ENCODE assay signal across 13 cellular contexts in genomic region chr4:3204021-3204431, GRCh38. TPM values are rescaled to one million over a fixed set of nuclear protein-coding genes. Genes with fewer than 3 reads are reported as not detected.
DNase-seq lines count a peak whose midpoint lies in the region; ATAC-seq and TF ChIP-seq lines count a peak whose summit lies in the region.
"Had no signal": no experiment of that assay in that cellular context is flagged by ENCODE, and none has a peak within 500 bp of the region (broad histone marks: within the 10 kb centered on the region; RNA-seq: fewer than 3 reads in every experiment).

No MANE protein-coding gene starts in this region.

- peak; percentile 26 for ATAC-seq in omental fat pad (ENCODE audit: low FRiP score)
- no peak for ATAC-seq in HG02571 (IDR thresholded peaks at IDR 0.05; ENCODE audit: unreplicated experiment)
- ATAC-seq in HG02798 (IDR thresholded peaks at IDR 0.05; ENCODE audit: poor library complexity, unreplicated experiment) = no peak
- ATAC-seq: GM12878, WTC11 had no signal

- H4K20me1 ChIP-seq in Loucy (ENCODE audit: insufficient read depth, low read length, poor library complexity, severe bottlenecking) = no peaks in the 10 kb centered on the region

- peaks cover 65% of the 10 kb centered on the region for H3K4me1 ChIP-seq in Loucy (ENCODE audit: insufficient read depth, low read length, poor library complexity, severe bottlenecking)

- TF ChIP-seq CTCF in Loucy (conservative IDR thresholded peaks at IDR 0.05; ENCODE audit: low read length) (no peak), fibroblast of villous mesenchyme (IDR thresholded peaks at IDR 0.05; ENCODE audit: insufficient read depth, low read depth, low read length) (no peak), omental fat pad (IDR thresholded peaks at IDR 0.05) (no peak)

- peaks cover 16% of the 10 kb centered on the region for H3F3A ChIP-seq in Loucy (ENCODE audit: low read depth)

- peaks cover 21% of the 10 kb centered on the region; the same call in 1 of the 2 replicates for H3K36me3 ChIP-seq in Loucy (ENCODE audit: insufficient read depth, low read length)

- H3K9ac ChIP-seq in Loucy (ENCODE audit: low read depth, low read length, poor library complexity, severe bottlenecking) = peak overlapping the region; percentile 49

- H3K4me2 ChIP-seq in Loucy (ENCODE audit: low read depth, low read length, poor library complexity, severe bottlenecking) = peak overlapping the region; percentile 92

- H2AFZ ChIP-seq in Loucy (ENCODE audit: low read length) = no peak overlapping the region

- DNase-seq in AG08395 (ENCODE audit: low spot score) = peak; percentile 80
- peak; percentile 79 for DNase-seq in fibroblast of villous mesenchyme (ENCODE audit: low read depth)
- DNase-seq in omental fat pad (ENCODE audit: low spot score) = no peak
- no peak for DNase-seq in HT-29 (ENCODE audit: low spot score)
- no peak for DNase-seq in NCI-H146 (lab: John Stamatoyannopoulos, UW)
- DNase-seq: activated naive CD4-positive, alpha-beta T cell treated with anti-CD3 and anti-CD28 coated beads, Interleukin-2, amount 50 U/mL, for 16 hours; CD4-positive, alpha-beta memory T cell had no signal

- no peaks in the 10 kb centered on the region for H3K79me2 ChIP-seq in Loucy (ENCODE audit: insufficient read depth, low read length)

- H3K9me3 ChIP-seq in Loucy (ENCODE audit: insufficient read depth, low read depth, low read length) = no peaks in the 10 kb centered on the region

- H3K27me3 ChIP-seq in Loucy (ENCODE audit: insufficient read depth, low read length, poor library complexity, severe bottlenecking) = no peaks in the 10 kb centered on the region

- peak overlapping the region; percentile 43 for H3K4me3 ChIP-seq in Loucy (ENCODE audit: low read length, poor library complexity, severe bottlenecking)
- H3K4me3 ChIP-seq in fibroblast of villous mesenchyme (ENCODE audit: low read depth, low read length) = no peak overlapping the region
- H3K4me3 ChIP-seq: GM12878, skin epidermis had no signal

- no peaks in the 10 kb centered on the region for H3K9me2 ChIP-seq in Loucy (replicated peaks; ENCODE audit: low read depth, low read length)

RNA-seq across cellular contexts. Expression of gene MSANTD1, which starts 44.9 kb away (rescaled TPM):
- total RNA-seq in fibroblast of villous mesenchyme = 0.64 and 0.86 TPM in 2 replicates
- total RNA-seq in omental fat pad = 1 to 10 TPM in 2 of 4 donors, under 1 TPM in 2; 0.31 to 1.1 (median 0.86) TPM
- 0.41 and 0.44 TPM in 2 replicates for total RNA-seq in HT-29 (2014; rRNA removed; shearing (Covaris generic))

Comparison
In these comparisons a context has a peak if more than half of its experiments do, and no peak if none do; other contexts are left out.
1. DNase-seq: peak in AG08395 (single experiment) and fibroblast of villous mesenchyme (single experiment); none in omental fat pad (single experiment), HT-29 (single experiment) and NCI-H146 (single experiment).